Comparison of ENCODE assay signal across 20 cellular contexts in genomic region chr22:27086728-27087450, GRCh38.
DNase-seq lines count a peak whose midpoint lies in the region; ATAC-seq and TF ChIP-seq lines count a peak whose summit lies in the region.
"Had no signal": no experiment of that assay in that cellular context is flagged by ENCODE, and none has a peak within 500 bp of the region (broad histone marks: within the 10 kb centered on the region; RNA-seq: fewer than 3 reads in every experiment).

No MANE protein-coding gene starts in this region.

- no peak for TF ChIP-seq CTCF in osteocyte (IDR thresholded peaks at IDR 0.05)

- peak overlapping the region; percentile 16 for H3K27ac Mint-ChIP-seq in osteocyte (ENCODE audit: unreplicated experiment)
- H3K27ac Mint-ChIP-seq in activated naive CD8-positive, alpha-beta T cell treated with anti-CD3 and anti-CD28 coated beads for 36 hours = no peak overlapping the region
- H3K27ac Mint-ChIP-seq: CD8-positive, alpha-beta memory T cell had no signal

- no peaks in the 10 kb centered on the region for H3K27me3 Mint-ChIP-seq in osteocyte (ENCODE audit: unreplicated experiment)
- H3K27me3 Mint-ChIP-seq in activated naive CD8-positive, alpha-beta T cell treated with anti-CD3 and anti-CD28 coated beads for 36 hours = peaks cover 7% of the 10 kb centered on the region

- H3K27ac ChIP-seq in cingulate gyrus (ENCODE audit: low read depth, low read length) = peak overlapping the region; percentile 14
- H3K27ac ChIP-seq: A549; BLaER1 treated with 17β-estradiol and CSF1 and Interleukin-3, amounts not matched to agents 10 nM and 100 nM; RWPE1 had no signal

- H3K36me3 Mint-ChIP-seq in osteocyte (ENCODE audit: unreplicated experiment) = no peaks in the 10 kb centered on the region
- H3K36me3 Mint-ChIP-seq in activated naive CD8-positive, alpha-beta T cell treated with anti-CD3 and anti-CD28 coated beads for 36 hours = no peaks in the 10 kb centered on the region

- DNase-seq in H7 (peak; percentile 63), NCI-H2227 treated with DMSO at 0.1 percent for 48 hours (lab: John Stamatoyannopoulos, UW) (peak; percentile 9), osteocyte (ENCODE audit: extremely low spot score, unreplicated experiment) (no peak), NCI-H2107 treated with DMSO at 0.1 percent for 48 hours (lab: John Stamatoyannopoulos, UW; ENCODE audit: unreplicated experiment) (no peak), mesenteric fat pad (ENCODE audit: low spot score) (no peak)
- DNase-seq in activated naive CD8-positive, alpha-beta T cell treated with anti-CD3 and anti-CD28 coated beads for 36 hours = no peak
- DNase-seq: CD8-positive, alpha-beta memory T cell; GDM1; MV-4-11; NCI-H1436; NCI-H2081; NCI-H345; NCI-H526; OCI-M1 had no signal

- H3K4me1 Mint-ChIP-seq in osteocyte (ENCODE audit: unreplicated experiment) = peaks cover 24% of the 10 kb centered on the region
- no peaks in the 10 kb centered on the region for H3K4me1 Mint-ChIP-seq in activated naive CD8-positive, alpha-beta T cell treated with anti-CD3 and anti-CD28 coated beads for 36 hours
- H3K4me1 Mint-ChIP-seq: CD8-positive, alpha-beta memory T cell had no signal

- H3K4me3 Mint-ChIP-seq in osteocyte (ENCODE audit: unreplicated experiment) = no peak overlapping the region
- no peak overlapping the region for H3K4me3 Mint-ChIP-seq in activated naive CD8-positive, alpha-beta T cell treated with anti-CD3 and anti-CD28 coated beads for 36 hours
- H3K4me3 Mint-ChIP-seq: CD8-positive, alpha-beta memory T cell had no signal

- H3K4me3 ChIP-seq in H7 (ENCODE audit: insufficient read depth, low read depth, low read length) = no peak overlapping the region
- H3K4me3 ChIP-seq: A549; BLaER1 treated with 17β-estradiol and CSF1 and Interleukin-3, amounts not matched to agents 10 nM and 100 nM; GM12878 had no signal

- peaks cover 3% of the 10 kb centered on the region for H3K9me3 Mint-ChIP-seq in osteocyte (ENCODE audit: unreplicated experiment)
- no peaks in the 10 kb centered on the region for H3K9me3 Mint-ChIP-seq in activated naive CD8-positive, alpha-beta T cell treated with anti-CD3 and anti-CD28 coated beads for 36 hours

- no peaks in the 10 kb centered on the region for H3K36me3 ChIP-seq in H7 (replicated peaks; ENCODE audit: control insufficient read depth, insufficient read depth, low read length)
- H3K36me3 ChIP-seq: BLaER1 treated with 17β-estradiol and CSF1 and Interleukin-3, amounts not matched to agents 10 nM and 100 nM had no signal

- H3K27me3 ChIP-seq in H7 (ENCODE audit: control insufficient read depth, insufficient read depth, low read length) = no peaks in the 10 kb centered on the region

- no peak for ATAC-seq in HG02885 (IDR thresholded peaks at IDR 0.05; ENCODE audit: poor library complexity, unreplicated experiment)
- ATAC-seq: A549, GM12878 had no signal

Comparison
In these comparisons a context has a peak if more than half of its experiments do, and no peak if none do; other contexts are left out.
1. DNase-seq: peak in H7 (single experiment) and NCI-H2227 treated with DMSO at 0.1 percent for 48 hours (single experiment); none in osteocyte (single experiment), NCI-H2107 treated with DMSO at 0.1 percent for 48 hours (single experiment), mesenteric fat pad (single experiment) and activated naive CD8-positive, alpha-beta T cell treated with anti-CD3 and anti-CD28 coated beads for 36 hours (single experiment).